In genomic region chr12:123097521-123098084, GRCh38 we compare ENCODE assay signal across 1 cellular context.
TF ChIP-seq lines count a peak whose summit lies in the region.

No MANE protein-coding gene starts in this region.

TF ChIP-seq in WTC11, 78 proteins besides CTCF, POLR2A, EP300 and RAD21 (continued from another document):
- TF ChIP-seq MLX (CRISPR knock-in tag; IDR thresholded peaks at IDR 0.05) (no peak), AFF4 (CRISPR knock-in tag; IDR thresholded peaks at IDR 0.05; ENCODE audit: borderline replicate concordance) (no peak), SMAD3 (CRISPR knock-in tag; IDR thresholded peaks at IDR 0.05; ENCODE audit: borderline replicate concordance) (no peak), ZNF232 (CRISPR knock-in tag; IDR thresholded peaks at IDR 0.05) (no peak), E2F1 (CRISPR knock-in tag; IDR thresholded peaks at IDR 0.05) (no peak), NFYB (CRISPR knock-in tag; conservative IDR thresholded peaks at IDR 0.05; ENCODE audit: low read depth) (no peak), ZNF263 (CRISPR knock-in tag; IDR thresholded peaks at IDR 0.05; ENCODE audit: low read depth) (no peak), NR3C1 (CRISPR knock-in tag; conservative IDR thresholded peaks at IDR 0.05; ENCODE audit: low read depth) (no peak), ESRRA (CRISPR knock-in tag; IDR thresholded peaks at IDR 0.05; ENCODE audit: borderline replicate concordance) (no peak), ATF1 (CRISPR knock-in tag; IDR thresholded peaks at IDR 0.05) (no peak), OVOL2 (CRISPR knock-in tag; IDR thresholded peaks at IDR 0.05; ENCODE audit: borderline replicate concordance) (no peak)
TF ChIP-seq in WTC11: peak in this region for 0.
